In the genomic region with DNA sequence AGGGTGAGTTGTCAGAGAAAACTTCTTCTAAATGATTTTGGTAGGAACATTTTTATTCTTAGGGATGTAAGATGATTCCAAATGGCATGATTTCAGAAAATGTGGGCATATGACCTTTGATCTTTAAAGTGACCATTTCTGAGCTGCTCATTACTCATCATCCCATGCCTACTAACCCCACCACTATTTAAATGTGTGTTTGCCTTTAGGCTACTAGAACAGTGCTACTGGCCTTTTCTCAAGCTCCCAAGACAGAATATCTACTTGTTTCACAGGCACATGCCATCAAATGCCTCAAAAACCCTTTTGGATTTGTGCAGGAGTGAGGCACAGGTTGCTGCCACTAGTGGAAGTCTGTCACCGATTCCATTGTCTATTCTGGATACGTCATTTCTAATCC, we compare ENCODE assay signal across 12 cellular contexts.
"Had no signal": no experiment of that assay in that cellular context is flagged by ENCODE, and none has a peak within 500 bp of the region (broad histone marks: within the 10 kb centered on the region; RNA-seq: fewer than 3 reads in every experiment).

No MANE protein-coding gene starts in this region.

- ATAC-seq: activated CD4-positive, CD25-positive, alpha-beta regulatory T cell treated with anti-CD3 and anti-CD28 coated beads, Interleukin-2, amount 50 U/mL, for 24 hours; activated T-cell treated with anti-CD3 and anti-CD28 coated beads, Interleukin-2, amount 50 U/mL, for 72 hours; gastroesophageal sphincter; left ventricle myocardium superior; pancreas had no signal

- H3K27me3 ChIP-seq: esophagus muscularis mucosa, gastroesophageal sphincter, pancreas, tibial nerve had no signal

- H3K4me3 ChIP-seq: esophagus muscularis mucosa, gastroesophageal sphincter, pancreas, skin epidermis, tibial nerve had no signal

- H3K27ac ChIP-seq: esophagus muscularis mucosa, gastroesophageal sphincter, pancreas, skin epidermis, tibial nerve had no signal

- H3K36me3 ChIP-seq: esophagus muscularis mucosa, gastroesophageal sphincter, pancreas, tibial nerve had no signal

- H3K9me3 ChIP-seq: pancreas had no signal

- H3K4me1 ChIP-seq: esophagus muscularis mucosa, gastroesophageal sphincter, pancreas, tibial nerve had no signal

- DNase-seq: activated CD4-positive, alpha-beta T cell treated with anti-CD3 and anti-CD28 coated beads, Interleukin-2, amount 50 U/mL, for 48 hours; activated naive CD8-positive, alpha-beta T cell treated with anti-CD3 and anti-CD28 coated beads, Interleukin-2, amount 10 ng/mL, durations not matched to agents 7 days and 5 days; activated T-cell treated with anti-CD3 and anti-CD28 coated beads, Interleukin-2, amount 50 U/mL, for 72 hours; aorta; kidney; left ventricle myocardium superior; pancreas had no signal
